Comparison of ENCODE assay signal across 17 cellular contexts in the genomic region with DNA sequence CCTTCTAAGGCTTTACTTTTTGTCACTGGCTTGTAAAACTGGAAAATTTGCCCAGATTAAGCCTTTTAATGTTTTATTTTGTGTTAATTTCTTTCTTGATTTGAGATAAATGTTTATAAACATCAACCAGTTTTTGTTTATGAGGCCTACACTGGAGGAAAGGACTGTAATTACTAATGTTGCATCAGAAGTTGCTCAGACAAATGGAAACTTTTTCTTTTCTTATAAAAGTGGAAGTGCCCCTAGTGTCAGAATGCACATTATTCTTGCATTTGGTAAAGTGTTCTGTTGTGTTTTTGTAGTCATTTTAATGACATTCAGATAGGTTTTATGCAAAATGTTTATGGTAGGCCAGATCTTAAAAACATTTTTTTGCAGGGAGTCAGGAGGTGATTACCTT. TPM values are rescaled to one million over a fixed set of nuclear protein-coding genes. Genes with fewer than 3 reads are reported as not detected.
A peak's percentile ranks its signal among the peaks of the same experiment; 100 is the strongest.
DNase-seq lines count a peak whose midpoint lies in the region; ATAC-seq and TF ChIP-seq lines count a peak whose summit lies in the region.
"Had no signal": no experiment of that assay in that cellular context is flagged by ENCODE, and none has a peak within 500 bp of the region (broad histone marks: within the 10 kb centered on the region; RNA-seq: fewer than 3 reads in every experiment).

No MANE protein-coding gene starts in this region.

- H3K4me1 ChIP-seq in ascending aorta (peaks cover 0 to 4% of the 10 kb centered on the region in 2 donors), tibial artery (peaks cover 0 to 38% (median 0%) of the 10 kb centered on the region in 4 donors), heart right ventricle (peaks cover 0 to 28% (median 13%) of the 10 kb centered on the region in 9 donors), esophagus squamous epithelium (peaks cover 0 to 4% (median 3%) of the 10 kb centered on the region in 3 donors)
- H3K4me1 ChIP-seq: parathyroid adenoma had no signal

- no peaks in the 10 kb centered on the region for H3K27me3 ChIP-seq in ascending aorta
- no peaks in the 10 kb centered on the region for H3K27me3 ChIP-seq in tibial artery
- H3K27me3 ChIP-seq in heart right ventricle = no peaks in the 10 kb centered on the region
- no peaks in the 10 kb centered on the region for H3K27me3 ChIP-seq in esophagus squamous epithelium

- H3K4me1 Mint-ChIP-seq in activated naive CD8-positive, alpha-beta T cell (ENCODE audit: low read depth) = peaks cover 70% of the 10 kb centered on the region
- peaks cover 48% of the 10 kb centered on the region for H3K4me1 Mint-ChIP-seq in activated naive CD8-positive, alpha-beta T cell treated with anti-CD3 and anti-CD28 coated beads for 36 hours

- H3K27ac ChIP-seq in ascending aorta (peak overlapping the region; percentile 3 to 9), tibial artery (peak overlapping the region; percentile 32 to 33), heart right ventricle (peak overlapping the region in 3 of 10 donors; percentile 7 to 36 (median 17)), esophagus squamous epithelium (peak overlapping the region in 2 of 4 donors; percentile 25 to 30)
- H3K27ac ChIP-seq: parathyroid adenoma had no signal

- peaks cover 9% of the 10 kb centered on the region for H3K36me3 Mint-ChIP-seq in activated naive CD8-positive, alpha-beta T cell
- H3K36me3 Mint-ChIP-seq in activated naive CD8-positive, alpha-beta T cell treated with anti-CD3 and anti-CD28 coated beads for 36 hours = peaks cover 29% of the 10 kb centered on the region
- H3K36me3 Mint-ChIP-seq: type B pancreatic cell had no signal

- TF ChIP-seq POLR2A in esophagus squamous epithelium (IDR thresholded peaks at IDR 0.05) = no peak

- no peaks in the 10 kb centered on the region for H3K27me3 Mint-ChIP-seq in activated naive CD8-positive, alpha-beta T cell
- no peaks in the 10 kb centered on the region for H3K27me3 Mint-ChIP-seq in activated naive CD8-positive, alpha-beta T cell treated with anti-CD3 and anti-CD28 coated beads for 36 hours
- H3K27me3 Mint-ChIP-seq: brain, type B pancreatic cell had no signal

- no peak for DNase-seq in activated naive CD8-positive, alpha-beta T cell treated with anti-CD3 and anti-CD28 coated beads for 36 hours
- peak; percentile 67 for DNase-seq in MV-4-11 (lab: John Stamatoyannopoulos, UW)
- DNase-seq in ascending aorta (ENCODE audit: low spot score in 2 of 2) = no peak
- DNase-seq in tibial artery = no peak
- no peak for DNase-seq in heart right ventricle
- DNase-seq in SW480 (ENCODE audit: low spot score) = no peak
- no peak for DNase-seq in esophagus squamous epithelium (lab: John Stamatoyannopoulos, UW)
- DNase-seq: activated CD4-positive, CD25-positive, alpha-beta regulatory T cell; activated T-cell treated with anti-CD3 and anti-CD28 coated beads, Interleukin-2, amount 50 U/mL, for 48 hours; DMS153; effector CD4-positive, alpha-beta T cell; NCI-H2081; stimulated activated CD4-positive, alpha-beta T cell treated with anti-CD3 and anti-CD28 coated beads, Interleukin-12 subunit alpha, Interleukin-12 subunit beta, amount 100 ng/mL, for 4 hours had no signal

- intact Hi-C loops in ascending aorta (cut with DNase I) = no loop called here
- intact Hi-C loops in tibial artery (cut with DNase I; ENCODE audit: low total_unique reads) = loop anchor here (10.0 kb wide), 2 partner anchors 232 to 238 kb away; a partner anchor contains a TSS
- intact Hi-C loops in heart right ventricle (cut with DNase I) = loop anchor here in 5 of 10 donors (10.0 kb wide), 4 partner anchors 232 to 268 kb away; a partner anchor contains a TSS
- intact Hi-C loops in esophagus squamous epithelium (cut with DNase I) = no loop called here

- no peak overlapping the region for H3K4me3 Mint-ChIP-seq in activated naive CD8-positive, alpha-beta T cell
- H3K4me3 Mint-ChIP-seq in activated naive CD8-positive, alpha-beta T cell treated with anti-CD3 and anti-CD28 coated beads for 36 hours = no peak overlapping the region
- H3K4me3 Mint-ChIP-seq: brain, type B pancreatic cell had no signal

- peak overlapping the region; percentile 82 for H3K27ac Mint-ChIP-seq in activated naive CD8-positive, alpha-beta T cell
- no peak overlapping the region for H3K27ac Mint-ChIP-seq in activated naive CD8-positive, alpha-beta T cell treated with anti-CD3 and anti-CD28 coated beads for 36 hours
- H3K27ac Mint-ChIP-seq: type B pancreatic cell had no signal

- H3K9me3 ChIP-seq in ascending aorta = peaks cover 0 to 5% of the 10 kb centered on the region in 2 donors
- no peaks in the 10 kb centered on the region for H3K9me3 ChIP-seq in tibial artery
- H3K9me3 ChIP-seq in heart right ventricle = peaks cover 0 to 24% (median 0%) of the 10 kb centered on the region in 11 donors
- H3K9me3 ChIP-seq in esophagus squamous epithelium = no peaks in the 10 kb centered on the region

- no peak for ATAC-seq in heart right ventricle

- H3K4me3 ChIP-seq in ascending aorta (no peak overlapping the region), tibial artery (no peak overlapping the region), heart right ventricle (no peak overlapping the region), esophagus squamous epithelium (no peak overlapping the region)

- TF ChIP-seq CTCF in ascending aorta (IDR thresholded peaks at IDR 0.05) (no peak), tibial artery (IDR thresholded peaks at IDR 0.05) (no peak), heart right ventricle (IDR thresholded peaks at IDR 0.05) (no peak), esophagus squamous epithelium (IDR thresholded peaks at IDR 0.05) (no peak)

- H3K36me3 ChIP-seq in ascending aorta (no peaks in the 10 kb centered on the region), tibial artery (no peaks in the 10 kb centered on the region), heart right ventricle (no peaks in the 10 kb centered on the region), esophagus squamous epithelium (no peaks in the 10 kb centered on the region)

- H3K9me3 Mint-ChIP-seq in activated naive CD8-positive, alpha-beta T cell (ENCODE audit: low read depth) = no peaks in the 10 kb centered on the region
- peaks cover 10% of the 10 kb centered on the region for H3K9me3 Mint-ChIP-seq in activated naive CD8-positive, alpha-beta T cell treated with anti-CD3 and anti-CD28 coated beads for 36 hours
- H3K9me3 Mint-ChIP-seq: type B pancreatic cell had no signal

RNA-seq across cellular contexts. Expression of a gene that starts 25.3 kb away (rescaled TPM):
- 10 to 100 TPM; 26.6 to 31.5 TPM for total RNA-seq in activated naive CD8-positive, alpha-beta T cell treated with anti-CD3 and anti-CD28 coated beads for 36 hours
- 9.8 TPM for total RNA-seq in ascending aorta
- 10 to 100 TPM; 26.6 to 56.4 (median 44.9) TPM for total RNA-seq in heart right ventricle
- polyA plus RNA-seq in heart right ventricle = 1 to 10 TPM; 8.0 to 8.5 TPM
- 10 to 100 TPM; 11.9 to 13.5 (median 12.6) TPM for total RNA-seq in esophagus squamous epithelium
